8 cellular contexts compared by ENCODE assay signal in genomic region chr21:46285206-46285661, GRCh38. TPM values are rescaled to one million over a fixed set of nuclear protein-coding genes. Genes with fewer than 3 reads are reported as not detected.
DNase-seq lines count a peak whose midpoint lies in the region; ATAC-seq and TF ChIP-seq lines count a peak whose summit lies in the region.

TSS of gene MCM3AP (minus strand) at chr21:46285611. CDS start at chr21:46285286, 325 bp downstream.

- H3K9ac ChIP-seq in iPS-18a (ENCODE audit: low read length), result peak within 1 kb of the TSS; percentile 84

- H3K4me3 Mint-ChIP-seq in stimulated activated effector memory CD8-positive, alpha-beta T cell treated with anti-CD3 and anti-CD28 coated beads, Interleukin-12 subunit alpha, Interleukin-12 subunit beta, amount 100 ng/mL, for 72 hours, result peak within 1 kb of the TSS; percentile 96

- DNase-seq in Jurkat, Clone E6-1 (ENCODE audit: low read depth, low spot score), result no peak
- no peak for DNase-seq in adrenal gland
- no peak for DNase-seq in stimulated activated effector memory CD8-positive, alpha-beta T cell treated with anti-CD3 and anti-CD28 coated beads, Interleukin-12 subunit alpha, Interleukin-12 subunit beta, amount 100 ng/mL, for 72 hours (ENCODE audit: low spot score in 2 of 2)
- DNase-seq in SHP77 (lab: John Stamatoyannopoulos, UW), result no peak
- DNase-seq in activated gamma-delta T cell treated with Interleukin-2 at 50 U/mL for 16 hours, result no peak

- intact Hi-C loops in adrenal gland (cut with DNase I), result no loop called here

- peaks cover 0 to 38% of the 10 kb centered on the region in 2 donors for H3K36me3 ChIP-seq in adrenal gland (replicated peaks in 1 of 2)
- H3K36me3 ChIP-seq in iPS-18a (ENCODE audit: control insufficient read depth, low read depth, low read length), result peaks cover 13% of the 10 kb centered on the region

- peaks cover 49% of the 10 kb centered on the region for H3K4me1 Mint-ChIP-seq in stimulated activated effector memory CD8-positive, alpha-beta T cell treated with anti-CD3 and anti-CD28 coated beads, Interleukin-12 subunit alpha, Interleukin-12 subunit beta, amount 100 ng/mL, for 72 hours

- no peaks in the 10 kb centered on the region for H3K9me3 Mint-ChIP-seq in stimulated activated effector memory CD8-positive, alpha-beta T cell treated with anti-CD3 and anti-CD28 coated beads, Interleukin-12 subunit alpha, Interleukin-12 subunit beta, amount 100 ng/mL, for 72 hours

- H3K4me1 ChIP-seq in adrenal gland (replicated peaks in 1 of 2), result peaks cover 18 to 51% of the 10 kb centered on the region in 2 donors
- H3K4me1 ChIP-seq in iPS-18a (ENCODE audit: control insufficient read depth, low read depth, low read length), result peaks cover 8% of the 10 kb centered on the region

- H3K27me3 ChIP-seq in adrenal gland, result no peaks in the 10 kb centered on the region
- no peaks in the 10 kb centered on the region for H3K27me3 ChIP-seq in iPS-18a (ENCODE audit: control insufficient read depth, insufficient read depth, low read length)

- H3K9me3 ChIP-seq in adrenal gland (replicated peaks in 1 of 3), result no peaks in the 10 kb centered on the region
- no peaks in the 10 kb centered on the region for H3K9me3 ChIP-seq in iPS-18a (ENCODE audit: control insufficient read depth, low read depth, low read length)

- peaks cover 73% of the 10 kb centered on the region for H3K36me3 Mint-ChIP-seq in stimulated activated effector memory CD8-positive, alpha-beta T cell treated with anti-CD3 and anti-CD28 coated beads, Interleukin-12 subunit alpha, Interleukin-12 subunit beta, amount 100 ng/mL, for 72 hours

- ATAC-seq in stimulated activated effector memory CD8-positive, alpha-beta T cell treated with anti-CD3 and anti-CD28 coated beads, Interleukin-12 subunit alpha, Interleukin-12 subunit beta, amount 100 ng/mL, for 72 hours, result no peak
- no peak for ATAC-seq in HG03520 (IDR thresholded peaks at IDR 0.05; ENCODE audit: unreplicated experiment)
- no peak for ATAC-seq in HG03097 (IDR thresholded peaks at IDR 0.05; ENCODE audit: low FRiP score, unreplicated experiment)

- WGBS in adrenal gland, 4 donors, result 24 to 33% (median 28%) methylated on average over 6 of the region's 6 CpGs

- peak within 1 kb of the TSS; percentile 94 for H3K27ac Mint-ChIP-seq in stimulated activated effector memory CD8-positive, alpha-beta T cell treated with anti-CD3 and anti-CD28 coated beads, Interleukin-12 subunit alpha, Interleukin-12 subunit beta, amount 100 ng/mL, for 72 hours

- peak within 1 kb of the TSS; percentile 88 for H3K4me3 ChIP-seq in Jurkat, Clone E6-1 (ENCODE audit: low read length)
- peak within 1 kb of the TSS; percentile 53 to 93 (median 80) for H3K4me3 ChIP-seq in adrenal gland
- H3K4me3 ChIP-seq in iPS-18a (ENCODE audit: low read length), result peak within 1 kb of the TSS; percentile 99

- no peak for TF ChIP-seq POLR2A in adrenal gland (IDR thresholded peaks at IDR 0.05)

- TF ChIP-seq CTCF in adrenal gland (IDR thresholded peaks at IDR 0.05), result no peak

- H3K27ac ChIP-seq in adrenal gland (peak within 1 kb of the TSS; percentile 81 to 96 (median 94)), iPS-18a (ENCODE audit: low read length) (peak within 1 kb of the TSS; percentile 71)

RNA-seq across cellular contexts. Expression of gene MCM3AP, which starts in this region (rescaled TPM):
- 57.1 TPM for polyA plus RNA-seq in Jurkat, Clone E6-1 (2012; ENCODE audit: insufficient read depth, insufficient read length)
- total RNA-seq in adrenal gland, result 10 to 100 TPM; 61.0 to 88.4 (median 72.3) TPM
- 10 to 100 TPM; 34.8 to 89.4 (median 71.3) TPM for polyA plus RNA-seq in adrenal gland
